18 cellular contexts compared by ENCODE assay signal in the genomic region with DNA sequence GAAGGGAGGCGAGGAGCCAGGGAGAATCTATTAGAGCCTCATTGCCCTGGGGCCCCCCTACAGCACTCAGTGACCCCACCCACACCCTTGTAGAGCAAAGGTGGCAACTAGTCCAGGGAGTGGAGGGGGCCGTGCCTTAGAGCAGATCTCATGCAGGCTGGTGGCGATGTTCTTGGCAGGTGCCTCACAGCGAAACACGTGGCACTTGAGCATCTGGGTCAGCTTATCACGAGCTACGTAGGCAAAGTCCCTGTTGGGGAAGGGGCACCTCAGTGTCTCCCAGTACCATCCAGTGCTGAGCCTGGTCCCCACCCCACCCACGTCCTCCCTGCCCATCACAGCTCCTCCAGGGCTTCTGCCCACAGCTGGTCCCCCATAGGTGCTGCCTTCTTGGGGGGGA. TPM values are rescaled to one million over a fixed set of nuclear protein-coding genes. Genes with fewer than 3 reads are reported as not detected.
A peak's percentile ranks its signal among the peaks of the same experiment; 100 is the strongest.
DNase-seq lines count a peak whose midpoint lies in the region; ATAC-seq, FAIRE-seq and TF ChIP-seq lines count a peak whose summit lies in the region.
"Had no signal": no experiment of that assay in that cellular context is flagged by ENCODE, and none has a peak within 500 bp of the region (broad histone marks: within the 10 kb centered on the region; RNA-seq: fewer than 3 reads in every experiment).

No MANE protein-coding gene starts in this region.

- H3K27me3 ChIP-seq in CD4-positive, alpha-beta T cell (ENCODE audit: control insufficient read depth, insufficient read depth, low read length), result no peaks in the 10 kb centered on the region
- H3K27me3 ChIP-seq in GM12878 (replicated peaks in 1 of 2; ENCODE audit: control insufficient read depth in 2 of 2, insufficient read depth in 2 of 2, low read length in 1 of 2), result no peaks in the 10 kb centered on the region
- no peaks in the 10 kb centered on the region for H3K27me3 ChIP-seq in H9 (ENCODE audit: insufficient read depth, low read length)
- no peaks in the 10 kb centered on the region for H3K27me3 ChIP-seq in tibial artery

- no TSS peak for BruUV-seq in GM12878 (replicated peaks; lab: Mats Ljungman, UMichigan)

- TF ChIP-seq POLR2A in GM12878 (IDR thresholded peaks at IDR 0.05; ENCODE audit: low read depth, low read length), result no peak

- no peak overlapping the region for H4K5ac ChIP-seq in H9 (ENCODE audit: insufficient read length, low read depth, low read length)

- no peaks in the 10 kb centered on the region for H3K79me1 ChIP-seq in H9 (ENCODE audit: insufficient read depth, low read depth, low read length, poor library complexity, severe bottlenecking)

- no peak overlapping the region for H3K56ac ChIP-seq in H9 (ENCODE audit: insufficient read length, low read depth, low read length)

- no peak for TF ChIP-seq RAD21 in GM12878 (IDR thresholded peaks at IDR 0.05; ENCODE audit: insufficient read depth, low read depth, low read length)

- no peak overlapping the region for H2AFZ ChIP-seq in GM12878 (ENCODE audit: control insufficient read depth, low read depth, low read length)
- H2AFZ ChIP-seq in H9 (ENCODE audit: low read length), result no peak overlapping the region

- FAIRE-seq in GM12878 (lab: Jason Lieb, UNC), result no peak
- FAIRE-seq: A549, colon, endometrium had no signal

- H4K8ac ChIP-seq in H9 (replicated peaks; ENCODE audit: insufficient read length, low read depth, low read length), result no peak overlapping the region

- TF ChIP-seq CTCF in activated CD8-positive, alpha-beta T cell treated with anti-CD3 and anti-CD28 coated beads for 36 hours (IDR thresholded peaks at IDR 0.05), result no peak
- no peak for TF ChIP-seq CTCF in CD4-positive, alpha-beta T cell (IDR thresholded peaks at IDR 0.05)
- TF ChIP-seq CTCF in GM12878 (IDR thresholded peaks at IDR 0.05 in 2 of 3, conservative IDR thresholded peaks at IDR 0.05 in 1 of 3; ENCODE audit: control insufficient read depth in 2 of 3, extremely low read depth in 1 of 3, insufficient read depth in 1 of 3, low read depth in 3 of 3, low read length in 3 of 3), result no peak
- no peak for TF ChIP-seq CTCF in natural killer cell (IDR thresholded peaks at IDR 0.05)
- TF ChIP-seq CTCF in H9 (conservative IDR thresholded peaks at IDR 0.05), result no peak
- TF ChIP-seq CTCF in tibial artery (IDR thresholded peaks at IDR 0.05), result no peak

- no peak overlapping the region for H3K14ac ChIP-seq in H9 (ENCODE audit: insufficient read depth, low read length)

- no peaks in the 10 kb centered on the region for H3K9me3 ChIP-seq in CD4-positive, alpha-beta T cell (ENCODE audit: control insufficient read depth, low read length)
- H3K9me3 ChIP-seq in GM12878 (replicated peaks; ENCODE audit: control insufficient read depth, insufficient read depth, low read length), result no peaks in the 10 kb centered on the region
- no peaks in the 10 kb centered on the region for H3K9me3 ChIP-seq in H9 (ENCODE audit: control insufficient read depth, low read depth, low read length)
- H3K9me3 ChIP-seq in tibial artery, result no peaks in the 10 kb centered on the region
- H3K9me3 ChIP-seq: A549 had no signal

- H3K27ac Mint-ChIP-seq in activated CD8-positive, alpha-beta T cell treated with anti-CD3 and anti-CD28 coated beads, Interleukin-2, amount 10 ng/mL, durations not matched to agents 7 days and 5 days, result peak overlapping the region; percentile 98
- H3K27ac Mint-ChIP-seq in activated CD8-positive, alpha-beta T cell treated with anti-CD3 and anti-CD28 coated beads for 36 hours, result no peak overlapping the region
- H3K27ac Mint-ChIP-seq in CD4-positive, alpha-beta T cell, result peak overlapping the region; percentile 97
- H3K27ac Mint-ChIP-seq in natural killer cell (peak overlapping the region; percentile 50 to 99), H9 (no peak overlapping the region)
- H3K27ac Mint-ChIP-seq: WTC11 had no signal

- RAD21 ChIA-PET in GM12878 (lab: Charles Lee; ENCODE audit: unreplicated experiment), result interaction anchor here (0.9 to 3.3 kb wide), 4 partner anchors 11 to 80 kb away, joined by 3 to 24 read pairs (median 14); a partner anchor contains a TSS

- no peak overlapping the region for H3T11ph ChIP-seq in H9 (ENCODE audit: low read length)

- no peak for ATAC-seq in activated CD8-positive, alpha-beta T cell treated with anti-CD3 and anti-CD28 coated beads, Interleukin-2, amount 10 ng/mL, durations not matched to agents 7 days and 5 days
- ATAC-seq in activated CD8-positive, alpha-beta T cell treated with anti-CD3 and anti-CD28 coated beads for 36 hours, result no peak
- ATAC-seq in CD4-positive, alpha-beta T cell (ENCODE audit: poor library complexity), result no peak
- no peak for ATAC-seq in GM12878
- ATAC-seq in natural killer cell, result no peak
- ATAC-seq: A549, Panc1, WTC11 had no signal

- in situ Hi-C loops in GM12878 (cut with MboI), result no loop called here

- SMC1A ChIA-PET in GM12878 (lab: Charles Lee; ENCODE audit: uncharacterized antibody, unreplicated experiment), result interaction anchor here (0.9 to 2.7 kb wide), 6 partner anchors 12 to 276 kb away, joined by 3 to 21 read pairs (median 4); a partner anchor contains a TSS

- WGBS in GM12878 (ENCODE audit: insufficient coverage, insufficient replicate concordance, low lambda C conversion rate, missing lambda C conversion rate), result 84% methylated on average over 8 of the region's 8 CpGs
- WGBS in H9 (ENCODE audit: extremely low coverage, insufficient read length, low lambda C conversion rate), result no CpG with 5 or more reads among the region's 8 CpGs

- no peaks in the 10 kb centered on the region for H4K20me1 ChIP-seq in GM12878 (ENCODE audit: control insufficient read depth, insufficient read depth)
- H4K20me1 ChIP-seq in H9 (ENCODE audit: control insufficient read depth, insufficient read depth, insufficient read length), result no peaks in the 10 kb centered on the region

- no peak overlapping the region for H3K4me3 Mint-ChIP-seq in activated CD8-positive, alpha-beta T cell treated with anti-CD3 and anti-CD28 coated beads, Interleukin-2, amount 10 ng/mL, durations not matched to agents 7 days and 5 days
- no peak overlapping the region for H3K4me3 Mint-ChIP-seq in activated CD8-positive, alpha-beta T cell treated with anti-CD3 and anti-CD28 coated beads for 36 hours
- peak overlapping the region; percentile 58 for H3K4me3 Mint-ChIP-seq in CD4-positive, alpha-beta T cell
- H3K4me3 Mint-ChIP-seq in natural killer cell, result no peak overlapping the region
- H3K4me3 Mint-ChIP-seq in H9, result no peak overlapping the region
- H3K4me3 Mint-ChIP-seq: activated naive CD4-positive, alpha-beta T cell treated with anti-CD3 and anti-CD28 coated beads, Interleukin-2, amount 50 U/mL, for 24 hours; WTC11 had no signal

- no peak overlapping the region for H3K23ac ChIP-seq in H9 (ENCODE audit: insufficient read length, low read depth, low read length)

- H3K9ac ChIP-seq in GM12878 (ENCODE audit: control insufficient read depth, insufficient read depth, low read length) (no peak overlapping the region), H9 (ENCODE audit: extremely low read depth, insufficient read length, low read length) (no peak overlapping the region)

- no peak overlapping the region for H3K4ac ChIP-seq in H9 (ENCODE audit: low read depth, low read length)

- H2BK20ac ChIP-seq in H9 (ENCODE audit: low read depth, low read length, poor library complexity, severe bottlenecking), result no peak overlapping the region

- H3K4me2 ChIP-seq in GM12878 (ENCODE audit: control insufficient read depth, insufficient read depth) (0 out of 2 replicates have a peak overlapping the region, but pooled peaks have one; percentile 69), H9 (ENCODE audit: insufficient read depth, insufficient read length, low read length) (no peak overlapping the region)
- H3K4me2 ChIP-seq: A549, smooth muscle cell had no signal

- H2AK5ac ChIP-seq in H9 (ENCODE audit: insufficient read length, low read length), result no peak overlapping the region

- H4K91ac ChIP-seq in H9 (ENCODE audit: insufficient read length, low read depth, low read length), result no peak overlapping the region

- H2BK12ac ChIP-seq in H9 (ENCODE audit: insufficient read length, low read depth, low read length), result no peak overlapping the region

- H3K4me1 Mint-ChIP-seq in activated CD8-positive, alpha-beta T cell treated with anti-CD3 and anti-CD28 coated beads, Interleukin-2, amount 10 ng/mL, durations not matched to agents 7 days and 5 days (ENCODE audit: low read depth), result peaks cover 56% of the 10 kb centered on the region
- peaks cover 65% of the 10 kb centered on the region for H3K4me1 Mint-ChIP-seq in activated CD8-positive, alpha-beta T cell treated with anti-CD3 and anti-CD28 coated beads for 36 hours (ENCODE audit: low read depth)
- H3K4me1 Mint-ChIP-seq in CD4-positive, alpha-beta T cell (ENCODE audit: low read depth), result peaks cover 92% of the 10 kb centered on the region
- H3K4me1 Mint-ChIP-seq in natural killer cell (peaks cover 35 to 52% of the 10 kb centered on the region in 2 donors), H9 (peaks cover 7 to 23% of the 10 kb centered on the region in 2 experiments)

- TF ChIP-seq EP300 in GM12878 (IDR thresholded peaks at IDR 0.05; ENCODE audit: borderline replicate concordance in 1 of 2, control insufficient read depth in 1 of 2, low read depth in 2 of 2, low read length in 2 of 2), result no peak

- H3K23me2 ChIP-seq in H9 (ENCODE audit: insufficient read length, low read depth, low read length, poor library complexity, severe bottlenecking), result no peaks in the 10 kb centered on the region

- H3K4me1 ChIP-seq in GM12878 (ENCODE audit: control insufficient read depth, insufficient read depth, low read length) (peaks cover 25% of the 10 kb centered on the region), H9 (ENCODE audit: insufficient read depth, low read length) (no peaks in the 10 kb centered on the region), tibial artery (peaks cover 0 to 29% (median 3%) of the 10 kb centered on the region in 4 donors)
- H3K4me1 ChIP-seq: A549 had no signal

- H2BK5ac ChIP-seq in H9 (ENCODE audit: insufficient read length, low read length), result no peak overlapping the region

- peak overlapping the region; percentile 91 for H3K27ac ChIP-seq in CD4-positive, alpha-beta T cell (ENCODE audit: low read depth, low read length)
- no peak overlapping the region for H3K27ac ChIP-seq in GM12878 (ENCODE audit: control insufficient read depth, insufficient read depth)
- H3K27ac ChIP-seq in H9 (ENCODE audit: insufficient read length, low read depth, low read length), result no peak overlapping the region
- H3K27ac ChIP-seq in tibial artery, result no peak overlapping the region
- H3K27ac ChIP-seq: A549 had no signal

- no peaks in the 10 kb centered on the region for H3K27me3 Mint-ChIP-seq in activated CD8-positive, alpha-beta T cell treated with anti-CD3 and anti-CD28 coated beads, Interleukin-2, amount 10 ng/mL, durations not matched to agents 7 days and 5 days (ENCODE audit: low read depth)
- H3K27me3 Mint-ChIP-seq in activated CD8-positive, alpha-beta T cell treated with anti-CD3 and anti-CD28 coated beads for 36 hours, result no peaks in the 10 kb centered on the region
- H3K27me3 Mint-ChIP-seq in CD4-positive, alpha-beta T cell, result no peaks in the 10 kb centered on the region
- H3K27me3 Mint-ChIP-seq in natural killer cell (ENCODE audit: low read depth in 2 of 2) (no peaks in the 10 kb centered on the region), H9 (ENCODE audit: low read depth) (no peaks in the 10 kb centered on the region)
- H3K27me3 Mint-ChIP-seq: activated naive CD4-positive, alpha-beta T cell treated with anti-CD3 and anti-CD28 coated beads, Interleukin-2, amount 50 U/mL, for 24 hours had no signal

- POLR2A ChIA-PET in activated CD8-positive, alpha-beta T cell treated with anti-CD3 and anti-CD28 coated beads, Interleukin-2, amount 10 ng/mL, durations not matched to agents 7 days and 5 days (lab: Charles Lee), result interaction anchor here (0.6 to 6.2 kb wide), 7 partner anchors 9 to 220 kb away, joined by 4 to 55 read pairs (median 17); a partner anchor contains a TSS
- POLR2A ChIA-PET in activated CD8-positive, alpha-beta T cell treated with anti-CD3 and anti-CD28 coated beads for 36 hours (lab: Charles Lee), result interaction anchor here (1.9 to 6.0 kb wide), 3 partner anchors 10 to 23 kb away, joined by 9 to 42 read pairs (median 13); a partner anchor contains a TSS
- POLR2A ChIA-PET in CD4-positive, alpha-beta T cell (lab: Charles Lee), result interaction anchor here (1.0 to 8.6 kb wide), 13 partner anchors 10 to 282 kb away, joined by 3 to 253 read pairs (median 12); a partner anchor contains a TSS
- POLR2A ChIA-PET in GM12878 (lab: Charles Lee), result interaction anchor here (0.9 to 2.3 kb wide), 4 partner anchors 11 to 80 kb away, joined by 3 to 21 read pairs (median 4); a partner anchor contains a TSS

- no peak overlapping the region for H3K18ac ChIP-seq in H9 (ENCODE audit: insufficient read length, low read depth, low read length)

- no peak for DNase-seq in activated CD8-positive, alpha-beta T cell treated with anti-CD3 and anti-CD28 coated beads, Interleukin-2, amount 10 ng/mL, durations not matched to agents 7 days and 5 days
- DNase-seq in activated CD8-positive, alpha-beta T cell treated with anti-CD3 and anti-CD28 coated beads for 36 hours, result no peak
- no peak for DNase-seq in CD4-positive, alpha-beta T cell
- no peak for DNase-seq in GM12878 (ENCODE audit: low read depth, low spot score)
- DNase-seq in natural killer cell, result no peak
- no peak for DNase-seq in H9
- no peak for DNase-seq in amniotic stem cell (lab: John Stamatoyannopoulos, UW)
- DNase-seq in tibial artery, result no peak
- DNase-seq: T1000 had no signal

- intact Hi-C loops in activated CD8-positive, alpha-beta T cell treated with anti-CD3 and anti-CD28 coated beads for 36 hours (cut with micrococcal nuclease), result no loop called here
- intact Hi-C loops in CD4-positive, alpha-beta T cell (cut with DNase I, micrococcal nuclease), result no loop called here
- intact Hi-C loops in GM12878 (cut with micrococcal nuclease; ENCODE audit: unreplicated experiment) (loop anchor here (5.0 kb wide), 1 partner anchor 71 kb away; a partner anchor contains a TSS), natural killer cell (cut with micrococcal nuclease) (no loop called here), tibial artery (cut with DNase I; ENCODE audit: low total_unique reads) (no loop called here)

- H3K36me3 ChIP-seq in GM12878 (ENCODE audit: control insufficient read depth in 2 of 2, insufficient read depth in 2 of 2, low read length in 1 of 2) (no peaks in the 10 kb centered on the region), tibial artery (peaks cover 23 to 72% (median 34%) of the 10 kb centered on the region in 3 donors)

- CTCF ChIA-PET in activated CD8-positive, alpha-beta T cell treated with anti-CD3 and anti-CD28 coated beads, Interleukin-2, amount 10 ng/mL, durations not matched to agents 7 days and 5 days (lab: Charles Lee), result interaction anchor here (1.2 to 5.4 kb wide), 8 partner anchors 9 to 104 kb away, joined by 3 to 45 read pairs (median 14); a partner anchor contains a TSS
- CTCF ChIA-PET in activated CD8-positive, alpha-beta T cell treated with anti-CD3 and anti-CD28 coated beads for 36 hours (lab: Charles Lee), result interaction anchor here (1.1 to 6.2 kb wide), 8 partner anchors 8 to 104 kb away, joined by 3 to 45 read pairs (median 8); a partner anchor contains a TSS
- CTCF ChIA-PET in CD4-positive, alpha-beta T cell (lab: Charles Lee), result interaction anchor here (1.7 to 4.8 kb wide), 4 partner anchors 12 to 42 kb away, joined by 6 to 26 read pairs (median 13); a partner anchor contains a TSS
- CTCF ChIA-PET in GM12878 (lab: Yijun Ruan, JAX), result interaction anchor here (1.4 to 4.4 kb wide), 4 partner anchors 23 to 150 kb away, joined by 3 to 42 read pairs (median 9); no protein-coding TSS in a partner anchor

- H3K4me3 ChIP-seq in GM12878 (no peak overlapping the region), tibial artery (no peak overlapping the region)
- H3K4me3 ChIP-seq: A549, smooth muscle cell had no signal

- H3K36me3 Mint-ChIP-seq in activated CD8-positive, alpha-beta T cell treated with anti-CD3 and anti-CD28 coated beads, Interleukin-2, amount 10 ng/mL, durations not matched to agents 7 days and 5 days (ENCODE audit: low read depth), result peaks cover 52% of the 10 kb centered on the region
- H3K36me3 Mint-ChIP-seq in activated CD8-positive, alpha-beta T cell treated with anti-CD3 and anti-CD28 coated beads for 36 hours (ENCODE audit: low read depth), result peaks cover 10% of the 10 kb centered on the region
- H3K36me3 Mint-ChIP-seq in CD4-positive, alpha-beta T cell (ENCODE audit: low read depth), result peaks cover 78% of the 10 kb centered on the region
- H3K36me3 Mint-ChIP-seq in natural killer cell (no peaks in the 10 kb centered on the region), H9 (ENCODE audit: insufficient read depth in 1 of 3, low read depth in 3 of 3) (peaks cover 0 to 10% (median 8%) of the 10 kb centered on the region in 3 experiments; a peak in 2 of 7 replicates)
- H3K36me3 Mint-ChIP-seq: WTC11 had no signal

- H3K79me2 ChIP-seq in GM12878 (ENCODE audit: control insufficient read depth, insufficient read depth, low read length) (no peaks in the 10 kb centered on the region), H9 (ENCODE audit: insufficient read depth, low read length) (no peaks in the 10 kb centered on the region)

- no peak overlapping the region for H2BK15ac ChIP-seq in H9 (ENCODE audit: low read depth, low read length)

- H3K9me3 Mint-ChIP-seq in activated CD8-positive, alpha-beta T cell treated with anti-CD3 and anti-CD28 coated beads, Interleukin-2, amount 10 ng/mL, durations not matched to agents 7 days and 5 days (ENCODE audit: insufficient read depth), result no peaks in the 10 kb centered on the region
- H3K9me3 Mint-ChIP-seq in activated CD8-positive, alpha-beta T cell treated with anti-CD3 and anti-CD28 coated beads for 36 hours, result no peaks in the 10 kb centered on the region
- no peaks in the 10 kb centered on the region for H3K9me3 Mint-ChIP-seq in CD4-positive, alpha-beta T cell
- H3K9me3 Mint-ChIP-seq in natural killer cell (no peaks in the 10 kb centered on the region), H9 (no peaks in the 10 kb centered on the region)
- H3K9me3 Mint-ChIP-seq: activated naive CD4-positive, alpha-beta T cell treated with anti-CD3 and anti-CD28 coated beads, Interleukin-2, amount 50 U/mL, for 24 hours; WTC11 had no signal

- H2BK120ac ChIP-seq in H9 (ENCODE audit: low read depth, low read length, poor library complexity, severe bottlenecking), result no peak overlapping the region

RNA-seq across cellular contexts. Expression of a gene that starts 11.2 kb away (rescaled TPM):
- total RNA-seq in activated CD8-positive, alpha-beta T cell treated with anti-CD3 and anti-CD28 coated beads, Interleukin-2, amount 10 ng/mL, durations not matched to agents 7 days and 5 days, result 10 to 100 TPM; 35.5 to 37.1 TPM
- 10 to 100 TPM; 10.6 to 11.2 TPM for total RNA-seq in activated CD8-positive, alpha-beta T cell treated with anti-CD3 and anti-CD28 coated beads for 36 hours
- 10 to 100 TPM; 70.9 to 75.0 TPM for total RNA-seq in CD4-positive, alpha-beta T cell
- 7.2 and 9.9 TPM in 2 replicates for total RNA-seq in GM12878 (2013; cell fraction: nucleolus; rRNA removed)
- total RNA-seq in GM12878 (2014; rRNA removed), result 5.4 and 5.5 TPM in 2 replicates
- 4.0 and 4.1 TPM in 2 replicates for total RNA-seq in GM12878 (2014; rRNA removed; fragmentation: Illumina TruSeq; extraction: Trizol)
- 11.1 and 13.7 TPM in 2 replicates for total RNA-seq in GM12878 (2021)
- 16.6 TPM for polyA plus RNA-seq in GM12878 (2011; ENCODE audit: low read depth)
- 2.7 and 4.8 TPM in 2 replicates for polyA plus RNA-seq in GM12878 (2011; rRNA removed)
- 9.1 and 10.4 TPM in 2 replicates for polyA plus RNA-seq in GM12878 (2011; cell fraction: cytosol; rRNA removed)
- polyA plus RNA-seq in GM12878 (2011; cell fraction: nucleus; rRNA removed), result 10.4 and 11.0 TPM in 2 replicates
- 8.5 and 11.6 TPM in 2 replicates for polyA plus RNA-seq in GM12878 (2012)
- 6.0 and 6.9 TPM in 2 replicates for polyA plus RNA-seq in GM12878 (2014; fragmentation: Illumina TruSeq; extraction: Trizol)
- 1 to 10 TPM; 1.4 to 3.8 TPM for polyA plus RNA-seq in GM12878 (2014; fragmentation: Nextera tagmentation; extraction: Ambion mirVana)
- 8.6 and 9.5 TPM in 2 replicates for polyA plus RNA-seq in GM12878 (2014; rRNA removed)
- polyA plus RNA-seq in GM12878 (2016; fragmentation: Nextera tagmentation; extraction: Ambion mirVana), result 1 to 10 TPM; 8.7 to 9.0 TPM
- polyA minus RNA-seq in GM12878 (2011; rRNA and poly(A)+ RNA removed), result 3.9 and 7.3 TPM in 2 replicates
- 3.6 and 4.5 TPM in 2 replicates for polyA minus RNA-seq in GM12878 (2011; cell fraction: cytosol; rRNA and poly(A)+ RNA removed)
- 3.4 and 5.4 TPM in 2 replicates for polyA minus RNA-seq in GM12878 (2011; cell fraction: nucleus; rRNA and poly(A)+ RNA removed)
- total RNA-seq in natural killer cell, result 10 to 100 TPM; 52.7 to 63.3 (median 56.1) TPM
- total RNA-seq in H9 (2021), result 4.5 and 5.3 TPM in 2 replicates

RNA-seq across cellular contexts. Expression of a gene that starts 17.5 kb away (rescaled TPM):
- total RNA-seq in activated CD8-positive, alpha-beta T cell treated with anti-CD3 and anti-CD28 coated beads, Interleukin-2, amount 10 ng/mL, durations not matched to agents 7 days and 5 days, result 10 to 100 TPM; 51.7 to 52.4 TPM
- 10 to 100 TPM; 28.1 to 31.1 TPM for total RNA-seq in activated CD8-positive, alpha-beta T cell treated with anti-CD3 and anti-CD28 coated beads for 36 hours
- 100 to 1,000 TPM; 182 to 184 TPM for total RNA-seq in CD4-positive, alpha-beta T cell
- total RNA-seq in GM12878 (2013; cell fraction: nucleolus; rRNA removed), result 0.56 and 1.8 TPM in 2 replicates
- total RNA-seq in GM12878 (2014; rRNA removed) (7.5 and 10.6 TPM in 2 replicates), GM12878 (2014; rRNA removed; fragmentation: Illumina TruSeq; extraction: Trizol) (4.3 and 4.8 TPM in 2 replicates), GM12878 (2021) (8.7 and 11.0 TPM in 2 replicates), natural killer cell (10 to 100 TPM; 62.8 to 77.1 (median 67.5) TPM), H9 (2021) (34.8 and 37.0 TPM in 2 replicates)
- polyA plus RNA-seq in GM12878 (2011; ENCODE audit: low read depth), result 5.3 TPM
- polyA plus RNA-seq in GM12878 (2011; rRNA removed) (0.30 and 0.67 TPM in 2 replicates), GM12878 (2014; fragmentation: Illumina TruSeq; extraction: Trizol) (2.3 and 5.6 TPM in 2 replicates), GM12878 (2014; fragmentation: Nextera tagmentation; extraction: Ambion mirVana) (1 to 10 TPM in 1 of 2 experiments, under 1 TPM in 1; 0.31 to 1.3 TPM), GM12878 (2014; rRNA removed) (7.5 and 9.1 TPM in 2 replicates), GM12878 (2016; fragmentation: Nextera tagmentation; extraction: Ambion mirVana) (1 to 10 TPM; 5.1 to 6.5 TPM)
- polyA plus RNA-seq in GM12878 (2011; cell fraction: cytosol; rRNA removed), result 0.69 and 1.0 TPM in 2 replicates
- 1.2 TPM in 2 replicates for polyA plus RNA-seq in GM12878 (2011; cell fraction: nucleus; rRNA removed)
- 5.7 and 8.1 TPM in 2 replicates for polyA plus RNA-seq in GM12878 (2012)
- 1.1 and 1.2 TPM in 2 replicates for polyA minus RNA-seq in GM12878 (2011; rRNA and poly(A)+ RNA removed)
- not detected in 2 replicates for polyA minus RNA-seq in GM12878 (2011; cell fraction: cytosol; rRNA and poly(A)+ RNA removed)
- polyA minus RNA-seq in GM12878 (2011; cell fraction: nucleus; rRNA and poly(A)+ RNA removed), result 0.48 and 1.1 TPM in 2 replicates

RNA-seq across cellular contexts. Expression of a gene that starts 39.3 kb away (rescaled TPM):
- total RNA-seq in activated CD8-positive, alpha-beta T cell treated with anti-CD3 and anti-CD28 coated beads, Interleukin-2, amount 10 ng/mL, durations not matched to agents 7 days and 5 days, result not detected
- total RNA-seq in activated CD8-positive, alpha-beta T cell treated with anti-CD3 and anti-CD28 coated beads for 36 hours, result not detected
- under 1 TPM; 0.52 to 0.87 TPM for total RNA-seq in CD4-positive, alpha-beta T cell
- total RNA-seq in GM12878 (2013; cell fraction: nucleolus; rRNA removed), result 0.67 TPM in 1 of 2 replicates, not detected in the other
- total RNA-seq in GM12878 (2014; rRNA removed) (1.7 TPM in 1 of 2 replicates, not detected in the other), GM12878 (2014; rRNA removed; fragmentation: Illumina TruSeq; extraction: Trizol) (0.09 and 0.37 TPM in 2 replicates), GM12878 (2021) (1.7 and 2.1 TPM in 2 replicates), natural killer cell (1 to 10 TPM in 1 of 3 donors, under 1 TPM in 2; 0.35 to 1.5 (median 0.98) TPM), H9 (2021) (1.0 and 1.2 TPM in 2 replicates)
- 1.0 TPM for polyA plus RNA-seq in GM12878 (2011; ENCODE audit: low read depth)
- polyA plus RNA-seq in GM12878 (2011; rRNA removed) (0.06 and 0.23 TPM in 2 replicates), GM12878 (2014; fragmentation: Illumina TruSeq; extraction: Trizol) (0.18 and 0.29 TPM in 2 replicates), GM12878 (2014; fragmentation: Nextera tagmentation; extraction: Ambion mirVana) (under 1 TPM; 0.11 TPM), GM12878 (2014; rRNA removed) (0.33 and 0.60 TPM in 2 replicates), GM12878 (2016; fragmentation: Nextera tagmentation; extraction: Ambion mirVana) (under 1 TPM in 1 of 2 experiments, not detected in 1; 0.08 TPM)
- not detected in 2 replicates for polyA plus RNA-seq in GM12878 (2011; cell fraction: cytosol; rRNA removed)
- 0.48 and 0.91 TPM in 2 replicates for polyA plus RNA-seq in GM12878 (2011; cell fraction: nucleus; rRNA removed)
- 0.06 and 0.14 TPM in 2 replicates for polyA plus RNA-seq in GM12878 (2012)
- 0.44 TPM in 1 of 2 replicates, not detected in the other for polyA minus RNA-seq in GM12878 (2011; rRNA and poly(A)+ RNA removed)
- polyA minus RNA-seq in GM12878 (2011; cell fraction: cytosol; rRNA and poly(A)+ RNA removed), result not detected in 2 replicates
- polyA minus RNA-seq in GM12878 (2011; cell fraction: nucleus; rRNA and poly(A)+ RNA removed), result 0.67 TPM in 1 of 2 replicates, not detected in the other
- total RNA-seq: activated CD8-positive, alpha-beta memory T cell treated with anti-CD3 and anti-CD28 coated beads for 36 hours; NCI-H460 had no signal

Comparison
In these comparisons a context has a peak if more than half of its experiments do, and no peak if none do; other contexts are left out.
1. H3K27ac Mint-ChIP-seq: peak in activated CD8-positive, alpha-beta T cell treated with anti-CD3 and anti-CD28 coated beads, Interleukin-2, amount 10 ng/mL, durations not matched to agents 7 days and 5 days (single experiment), CD4-positive, alpha-beta T cell (single experiment) and natural killer cell (2 of 2); none in activated CD8-positive, alpha-beta T cell treated with anti-CD3 and anti-CD28 coated beads for 36 hours (single experiment) and H9 (0 of 3).